1 cellular context compared by ENCODE assay signal in genomic region chr14:56333361-56334279, GRCh38.
TF ChIP-seq lines count a peak whose summit lies in the region.

No MANE protein-coding gene starts in this region.

TF ChIP-seq in GM23338, 12 proteins besides CTCF, POLR2A, EP300 and RAD21 (continued from another document):
- TF ChIP-seq ZNF462 (CRISPR knock-in tag; IDR thresholded peaks at IDR 0.05): no peak
TF ChIP-seq in GM23338: peak in this region for 0.
